Comparison of ENCODE assay signal across 20 cellular contexts in the genomic region with DNA sequence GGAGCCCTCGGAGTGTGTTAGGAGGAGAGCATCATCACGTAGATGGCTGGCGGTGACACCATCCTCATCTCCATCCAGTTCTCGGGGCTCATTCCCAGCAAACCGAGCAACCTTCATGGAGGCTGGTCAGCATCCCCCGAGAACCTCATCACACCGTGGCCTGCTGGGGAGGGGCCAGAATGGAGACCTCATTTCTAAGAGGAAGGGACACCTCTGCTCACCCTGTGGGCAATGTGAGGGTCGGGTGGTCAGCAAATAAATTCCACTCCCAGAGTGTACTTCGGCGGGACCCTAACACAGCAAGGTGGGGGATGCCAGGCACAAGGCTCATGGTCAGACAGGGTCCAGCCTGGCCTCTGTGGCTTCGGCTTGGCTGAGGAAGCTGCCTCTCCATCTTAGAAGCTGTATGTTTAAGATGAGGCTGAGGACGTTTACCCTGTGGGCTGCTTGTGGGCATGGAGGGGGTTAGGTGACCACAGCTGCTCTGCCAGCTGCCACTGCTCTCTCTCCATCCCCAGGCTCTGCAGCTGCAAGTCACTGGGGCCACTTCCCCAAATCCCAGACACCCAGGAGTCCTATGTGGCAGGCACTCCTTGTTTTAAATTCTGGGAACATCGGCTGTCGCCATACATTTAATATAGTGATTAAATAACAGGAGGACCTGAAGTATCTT. TPM values are rescaled to one million over a fixed set of nuclear protein-coding genes. Genes with fewer than 3 reads are reported as not detected.
A peak's percentile ranks its signal among the peaks of the same experiment; 100 is the strongest.
DNase-seq lines count a peak whose midpoint lies in the region; ATAC-seq, FAIRE-seq and TF ChIP-seq lines count a peak whose summit lies in the region.
"Had no signal": no experiment of that assay in that cellular context is flagged by ENCODE, and none has a peak within 500 bp of the region (broad histone marks: within the 10 kb centered on the region; RNA-seq: fewer than 3 reads in every experiment).

No MANE protein-coding gene starts in this region.

- CTCF ChIA-PET in activated CD8-positive, alpha-beta T cell treated with anti-CD3 and anti-CD28 coated beads for 36 hours (lab: Charles Lee), result interaction anchor here (1.1 kb wide), 1 partner anchor 17 kb away, joined by 3 read pairs; no protein-coding TSS in a partner anchor

- H3K27me3 Mint-ChIP-seq in chondrocyte (ENCODE audit: low read depth), result peaks cover 4% of the 10 kb centered on the region
- H3K27me3 Mint-ChIP-seq in activated CD8-positive, alpha-beta T cell treated with anti-CD3 and anti-CD28 coated beads for 36 hours, result no peaks in the 10 kb centered on the region

- 80 to 87% (median 85%) methylated on average over 10 to 14 of the region's 14 CpGs for WGBS in spleen, 5 donors

- DNase-seq in HTR-8/SVneo (ENCODE audit: insufficient read length, low spot score), result no peak
- DNase-seq in chondrocyte (ENCODE audit: low spot score), result peak; percentile 74
- peak; percentile 27 for DNase-seq in osteoblast (ENCODE audit: insufficient read length, low spot score, missing footprints)
- DNase-seq in spleen, result peak; percentile 31
- DNase-seq in left ventricle myocardium inferior, result no peak
- DNase-seq in activated CD8-positive, alpha-beta T cell treated with anti-CD3 and anti-CD28 coated beads for 36 hours, result no peak
- no peak for DNase-seq in KBM-7
- DNase-seq: ACHN; CD8-positive, alpha-beta T cell; COR-L47; DMS153; DMS79 treated with DMSO at 0.1 percent for 48 hours; EL; GOT3; H9 had no signal

- no peak overlapping the region for H3K4me2 ChIP-seq in osteoblast (ENCODE audit: insufficient read depth, low read length)

- peaks cover 8% of the 10 kb centered on the region for H3K4me1 Mint-ChIP-seq in chondrocyte (ENCODE audit: low read depth)
- H3K4me1 Mint-ChIP-seq in activated CD8-positive, alpha-beta T cell treated with anti-CD3 and anti-CD28 coated beads for 36 hours (ENCODE audit: low read depth), result no peaks in the 10 kb centered on the region

- TF ChIP-seq CTCF in chondrocyte (IDR thresholded peaks at IDR 0.05) (no peak), osteoblast (IDR thresholded peaks at IDR 0.05; ENCODE audit: extremely low read depth, low read depth, low read length) (no peak), spleen (IDR thresholded peaks at IDR 0.05 in 8 of 11, conservative IDR thresholded peaks at IDR 0.05 in 3 of 11) (no peak), left ventricle myocardium inferior (IDR thresholded peaks at IDR 0.05; ENCODE audit: borderline replicate concordance) (no peak)
- TF ChIP-seq CTCF in activated CD8-positive, alpha-beta T cell treated with anti-CD3 and anti-CD28 coated beads for 36 hours (IDR thresholded peaks at IDR 0.05), result no peak

- TF ChIP-seq POLR2A in spleen (IDR thresholded peaks at IDR 0.05), result no peak

- POLR2A ChIA-PET in activated CD8-positive, alpha-beta T cell treated with anti-CD3 and anti-CD28 coated beads for 36 hours (lab: Charles Lee), result no interaction called here

- H3K27ac ChIP-seq in osteoblast (ENCODE audit: low read depth, low read length) (no peak overlapping the region), spleen (no peak overlapping the region), left ventricle myocardium inferior (replicated peaks) (no peak overlapping the region)
- H3K27ac ChIP-seq: C4-2B had no signal

- intact Hi-C loops in spleen (cut with DNase I; ENCODE audit: low total_unique reads), result no loop called here
- intact Hi-C loops in left ventricle myocardium inferior (cut with micrococcal nuclease), result no loop called here
- intact Hi-C loops in activated CD8-positive, alpha-beta T cell treated with anti-CD3 and anti-CD28 coated beads for 36 hours (cut with micrococcal nuclease), result no loop called here

- H3K4me3 Mint-ChIP-seq in chondrocyte (ENCODE audit: unreplicated experiment), result no peak overlapping the region
- no peak overlapping the region for H3K4me3 Mint-ChIP-seq in activated CD8-positive, alpha-beta T cell treated with anti-CD3 and anti-CD28 coated beads for 36 hours
- H3K4me3 Mint-ChIP-seq: CD8-positive, alpha-beta T cell; H9 had no signal

- H3K36me3 ChIP-seq in osteoblast (ENCODE audit: insufficient read depth, low read length) (no peaks in the 10 kb centered on the region), spleen (no peaks in the 10 kb centered on the region), left ventricle myocardium inferior (no peaks in the 10 kb centered on the region)

- no peaks in the 10 kb centered on the region for H3K79me2 ChIP-seq in osteoblast (ENCODE audit: insufficient read depth, low read length)

- no peaks in the 10 kb centered on the region for H4K20me1 ChIP-seq in osteoblast (ENCODE audit: insufficient read depth, low read length)

- in situ Hi-C loops in KBM-7 (cut with MboI; ENCODE audit: low pct_unique_long_range_greater_than_20kb, low sequenced_read_pairs), result no loop called here

- H3K4me3 ChIP-seq in osteoblast (ENCODE audit: insufficient read depth, low read length) (no peak overlapping the region), spleen (no peak overlapping the region), left ventricle myocardium inferior (no peak overlapping the region)

- no peak for ATAC-seq in activated CD8-positive, alpha-beta T cell treated with anti-CD3 and anti-CD28 coated beads for 36 hours
- ATAC-seq: CD8-positive, alpha-beta T cell; HepG2 had no signal

- no peaks in the 10 kb centered on the region for H3K36me3 Mint-ChIP-seq in chondrocyte (ENCODE audit: low read depth)
- no peaks in the 10 kb centered on the region for H3K36me3 Mint-ChIP-seq in activated CD8-positive, alpha-beta T cell treated with anti-CD3 and anti-CD28 coated beads for 36 hours (ENCODE audit: low read depth)
- H3K36me3 Mint-ChIP-seq: CD8-positive, alpha-beta T cell had no signal

- no peak overlapping the region for H2AFZ ChIP-seq in osteoblast (ENCODE audit: low read length)

- H3K27ac Mint-ChIP-seq in chondrocyte (ENCODE audit: unreplicated experiment), result no peak overlapping the region
- no peak overlapping the region for H3K27ac Mint-ChIP-seq in activated CD8-positive, alpha-beta T cell treated with anti-CD3 and anti-CD28 coated beads for 36 hours
- H3K27ac Mint-ChIP-seq: CD8-positive, alpha-beta T cell; H9 had no signal

- H3K9me3 ChIP-seq in osteoblast (ENCODE audit: low read depth, low read length) (no peaks in the 10 kb centered on the region), spleen (no peaks in the 10 kb centered on the region), left ventricle myocardium inferior (replicated peaks) (no peaks in the 10 kb centered on the region)

- H3K27me3 ChIP-seq in osteoblast (ENCODE audit: insufficient read depth, low read length) (peaks cover 12% of the 10 kb centered on the region), spleen (replicated peaks in 1 of 7) (peaks cover 0 to 15% (median 0%) of the 10 kb centered on the region in 7 donors), left ventricle myocardium inferior (ENCODE audit: low read depth) (peaks cover 25% of the 10 kb centered on the region)

- peak; percentile 64 for FAIRE-seq in HTR-8/SVneo (lab: Jason Lieb, UNC)
- FAIRE-seq: D721Med, G401.6, GM12891, HepG2 had no signal

- no peaks in the 10 kb centered on the region for H3K4me1 ChIP-seq in osteoblast (ENCODE audit: insufficient read depth, low read length)
- H3K4me1 ChIP-seq in spleen, result no peaks in the 10 kb centered on the region
- peaks cover 11% of the 10 kb centered on the region for H3K4me1 ChIP-seq in left ventricle myocardium inferior

- H3K9me3 Mint-ChIP-seq in chondrocyte (ENCODE audit: low read depth), result no peaks in the 10 kb centered on the region
- no peaks in the 10 kb centered on the region for H3K9me3 Mint-ChIP-seq in activated CD8-positive, alpha-beta T cell treated with anti-CD3 and anti-CD28 coated beads for 36 hours
- H3K9me3 Mint-ChIP-seq: CD8-positive, alpha-beta T cell; H9 had no signal

RNA-seq across cellular contexts. Expression of gene PXDN, which starts 56.5 kb away (rescaled TPM):
- total RNA-seq in chondrocyte (499 to 576 TPM (median 571 TPM) in 3 replicates), osteoblast (307 and 324 TPM in 2 replicates), spleen (10 to 100 TPM; 25.1 to 49.3 (median 38.7) TPM), left ventricle myocardium inferior (15.7 TPM)
- 1 to 10 TPM; 1.9 to 3.6 (median 1.9) TPM for polyA plus RNA-seq in spleen
- under 1 TPM; 0.58 to 0.83 TPM for total RNA-seq in activated CD8-positive, alpha-beta T cell treated with anti-CD3 and anti-CD28 coated beads for 36 hours
- total RNA-seq: HepG2 had no signal
- polyA plus RNA-seq: HepG2 had no signal

Comparison
In these comparisons a context has a peak if more than half of its experiments do, and no peak if none do; other contexts are left out.
1. DNase-seq: peak in chondrocyte (single experiment), osteoblast (single experiment) and spleen (single experiment); none in HTR-8/SVneo (single experiment), left ventricle myocardium inferior (single experiment), activated CD8-positive, alpha-beta T cell treated with anti-CD3 and anti-CD28 coated beads for 36 hours (single experiment) and KBM-7 (single experiment).